ENCODE assay signal across 8 cellular contexts in genomic region chr1:12658531-12659453, GRCh38. TPM values are rescaled to one million over a fixed set of nuclear protein-coding genes. Genes with fewer than 3 reads are reported as not detected.
A peak's percentile ranks its signal among the peaks of the same experiment; 100 is the strongest.
DNase-seq lines count a peak whose midpoint lies in the region; ATAC-seq lines count a peak whose summit lies in the region.

No MANE protein-coding gene starts in this region.

- DNase-seq in activated gamma-delta T cell treated with Interleukin-2 at 50 U/mL for 16 hours (peak; percentile 68), activated gamma-delta T cell (lab: John Stamatoyannopoulos, UW) (no peak), NCI-H1694 treated with DMSO at 0.1 percent for 48 hours (lab: John Stamatoyannopoulos, UW) (peak; percentile 46), T-helper 9 cell (peak; percentile 68), anterior cingulate cortex (lab: John Stamatoyannopoulos, UW) (peak in 50 of 58 donors; percentile 1 to 75 (median 30)), right cardiac atrium (peak; percentile 55 to 87 (median 81)), sciatic nerve (ENCODE audit: low spot score) (peak; percentile 88)

- H3K27me3 ChIP-seq in right cardiac atrium (ENCODE audit: control insufficient read depth, insufficient read depth): no peaks in the 10 kb centered on the region

- no peak overlapping the region for H3K27ac ChIP-seq in right cardiac atrium (ENCODE audit: low read length)

- ATAC-seq in right cardiac atrium: peak; percentile 80 to 84
- peak; percentile 92 for ATAC-seq in sciatic nerve
- no peak for ATAC-seq in GM18858 (IDR thresholded peaks at IDR 0.05; ENCODE audit: unreplicated experiment)

- WGBS in right cardiac atrium: 42% methylated on average over 23 of the region's 23 CpGs

- no peaks in the 10 kb centered on the region for H3K4me1 ChIP-seq in right cardiac atrium (ENCODE audit: control insufficient read depth, insufficient read depth, low read length)

- no peaks in the 10 kb centered on the region for H3K9me3 ChIP-seq in right cardiac atrium (ENCODE audit: control insufficient read depth, low read length)

- intact Hi-C loops in right cardiac atrium (cut with DNase I) (loop anchor here in 3 of 4 donors (2.0 to 10.0 kb wide), 3 partner anchors 341 to 384 kb away; no protein-coding TSS in a partner anchor), sciatic nerve (cut with DNase I) (loop anchor here (5.0 kb wide), 1 partner anchor 346 kb away; no protein-coding TSS in a partner anchor)

- H3K4me3 ChIP-seq in right cardiac atrium (ENCODE audit: low read length): no peak overlapping the region

RNA-seq across cellular contexts. Expression of gene AADACL4, which starts 14.9 kb away (rescaled TPM):
- not detected for total RNA-seq in right cardiac atrium
- polyA plus RNA-seq in right cardiac atrium: not detected
- not detected for total RNA-seq in sciatic nerve

RNA-seq across cellular contexts. Expression of gene DHRS3, which starts 40.8 kb away (rescaled TPM):
- total RNA-seq in right cardiac atrium (10 to 100 TPM; 83.0 to 97.0 (median 83.5) TPM), sciatic nerve (271 TPM)
- 53.6 TPM for polyA plus RNA-seq in right cardiac atrium

RNA-seq across cellular contexts. Expression of gene AADACL3, which starts 57.1 kb away (rescaled TPM):
- total RNA-seq in right cardiac atrium (not detected), sciatic nerve (not detected)
- polyA plus RNA-seq in right cardiac atrium: not detected
